10 cellular contexts compared by ENCODE assay signal in the genomic region with DNA sequence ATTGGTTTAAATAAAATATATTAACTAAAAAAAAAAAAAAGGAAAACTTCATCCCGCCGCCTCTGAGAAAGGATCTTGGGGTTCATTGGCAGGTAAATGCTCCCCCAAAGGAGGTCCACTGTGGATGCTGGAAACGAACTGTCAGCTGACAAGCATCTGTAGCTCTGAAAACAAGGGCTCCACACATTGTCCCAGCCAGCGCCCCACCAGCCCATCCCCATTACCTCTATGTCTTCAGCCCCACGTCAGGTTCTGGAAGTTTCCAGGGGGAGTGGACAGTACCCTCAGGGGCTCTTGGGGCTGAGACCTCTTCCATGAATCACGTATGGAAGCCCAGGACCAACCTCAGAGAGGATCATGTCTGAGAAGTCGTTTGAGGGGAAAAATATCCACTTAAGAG.
DNase-seq lines count a peak whose midpoint lies in the region; ATAC-seq and TF ChIP-seq lines count a peak whose summit lies in the region.
"Had no signal": no experiment of that assay in that cellular context is flagged by ENCODE, and none has a peak within 500 bp of the region (broad histone marks: within the 10 kb centered on the region; RNA-seq: fewer than 3 reads in every experiment).

No MANE protein-coding gene starts in this region.

- H3K27me3 Mint-ChIP-seq in HFFc6 (ENCODE audit: insufficient read depth): no peaks in the 10 kb centered on the region; the same call in 1 of the 2 replicates
- H3K27me3 Mint-ChIP-seq in activated T-helper 17 cell treated with anti-CD3 and anti-CD28 coated beads, Interleukin-2, amount 50 U/mL, for 72 hours: no peaks in the 10 kb centered on the region

- H3K27ac ChIP-seq in right cardiac atrium (ENCODE audit: low read length) (peak overlapping the region; percentile 94), skin epidermis (peak overlapping the region; percentile 81 to 100 (median 97))

- DNase-seq in HFFc6: no peak
- peak in 2 of 3 donors; percentile 31 to 35 for DNase-seq in right cardiac atrium
- DNase-seq in dedifferentiated amniotic fluid mesenchymal stem cell (ENCODE audit: extremely low spot score): no peak
- no peak for DNase-seq in HuH-7.5 (ENCODE audit: low spot score)
- DNase-seq: erythroblast; stimulated activated CD4-positive, alpha-beta T cell treated with anti-CD3 and anti-CD28 coated beads, Interleukin-4, amount 100 ng/mL, for 1 hour; SW 1271 had no signal

- no peak for ATAC-seq in activated T-helper 17 cell treated with anti-CD3 and anti-CD28 coated beads, Interleukin-2, amount 50 U/mL, for 72 hours (replicated peaks)
- ATAC-seq in right cardiac atrium: no peak
- ATAC-seq in GM18858 (IDR thresholded peaks at IDR 0.05; ENCODE audit: unreplicated experiment): no peak

- H3K36me3 Mint-ChIP-seq in HFFc6 (ENCODE audit: low read depth): no peaks in the 10 kb centered on the region
- H3K36me3 Mint-ChIP-seq in activated T-helper 17 cell treated with anti-CD3 and anti-CD28 coated beads, Interleukin-2, amount 50 U/mL, for 72 hours (ENCODE audit: low read depth): no peaks in the 10 kb centered on the region

- peaks cover 16% of the 10 kb centered on the region for H3K4me1 ChIP-seq in right cardiac atrium (ENCODE audit: control insufficient read depth, insufficient read depth, low read length)

- H3K4me3 ChIP-seq in right cardiac atrium (ENCODE audit: low read length) (peak overlapping the region; percentile 61), skin epidermis (peak overlapping the region in 6 of 7 experiments; percentile 40 to 69 (median 52))

- WGBS in right cardiac atrium: 60% methylated on average over 7 of the region's 7 CpGs

- H3K4me1 Mint-ChIP-seq in HFFc6 (ENCODE audit: low read depth): peaks cover 30% of the 10 kb centered on the region
- H3K4me1 Mint-ChIP-seq in activated T-helper 17 cell treated with anti-CD3 and anti-CD28 coated beads, Interleukin-2, amount 50 U/mL, for 72 hours: peaks cover 3% of the 10 kb centered on the region

- TF ChIP-seq CTCF in HFFc6 (IDR thresholded peaks at IDR 0.05): no peak

- no peaks in the 10 kb centered on the region for H3K9me3 ChIP-seq in right cardiac atrium (ENCODE audit: control insufficient read depth, low read length)

- intact Hi-C loops in right cardiac atrium (cut with DNase I): loop anchor here in 1 of 4 donors (5.0 kb wide), 1 partner anchor 34 kb away; no protein-coding TSS in a partner anchor

- no peaks in the 10 kb centered on the region for H3K9me3 Mint-ChIP-seq in HFFc6
- H3K9me3 Mint-ChIP-seq in activated T-helper 17 cell treated with anti-CD3 and anti-CD28 coated beads, Interleukin-2, amount 50 U/mL, for 72 hours: no peaks in the 10 kb centered on the region

- no peaks in the 10 kb centered on the region for H3K27me3 ChIP-seq in right cardiac atrium (ENCODE audit: control insufficient read depth, insufficient read depth)

- H3K4me3 Mint-ChIP-seq in HFFc6: peak overlapping the region; percentile 87
- peak overlapping the region; percentile 82 for H3K4me3 Mint-ChIP-seq in activated T-helper 17 cell treated with anti-CD3 and anti-CD28 coated beads, Interleukin-2, amount 50 U/mL, for 72 hours

- H3K27ac Mint-ChIP-seq in HFFc6: peak overlapping the region; percentile 90
- peak overlapping the region; percentile 87 for H3K27ac Mint-ChIP-seq in activated T-helper 17 cell treated with anti-CD3 and anti-CD28 coated beads, Interleukin-2, amount 50 U/mL, for 72 hours

Comparison
In these comparisons a context has a peak if more than half of its experiments do, and no peak if none do; other contexts are left out.
1. DNase-seq: peak in right cardiac atrium (2 of 3); none in HFFc6 (single experiment), dedifferentiated amniotic fluid mesenchymal stem cell (single experiment) and HuH-7.5 (single experiment).